Comparison of ENCODE assay signal across 8 cellular contexts in genomic region chr1:236753554-236753953, GRCh38. TPM values are rescaled to one million over a fixed set of nuclear protein-coding genes. Genes with fewer than 3 reads are reported as not detected.
A peak's percentile ranks its signal among the peaks of the same experiment; 100 is the strongest.
DNase-seq lines count a peak whose midpoint lies in the region; ATAC-seq and TF ChIP-seq lines count a peak whose summit lies in the region.

No MANE protein-coding gene starts in this region.

- H3K27ac ChIP-seq in osteoblast (ENCODE audit: low read depth, low read length) = no peak overlapping the region
- H3K27ac ChIP-seq in stomach = no peak overlapping the region

- intact Hi-C loops in stomach (cut with DNase I; ENCODE audit: low total_unique reads) = loop anchor here (10.0 kb wide), 1 partner anchor 811 kb away; no protein-coding TSS in a partner anchor

- H3K4me1 ChIP-seq in osteoblast (ENCODE audit: insufficient read depth, low read length) = no peaks in the 10 kb centered on the region
- H3K4me1 ChIP-seq in stomach = peaks cover 0 to 13% (median 0%) of the 10 kb centered on the region in 4 donors

- no peaks in the 10 kb centered on the region for H3K79me2 ChIP-seq in osteoblast (ENCODE audit: insufficient read depth, low read length)

- H3K4me2 ChIP-seq in osteoblast (ENCODE audit: insufficient read depth, low read length) = no peak overlapping the region

- peak; percentile 14; the same call in 1 of the 2 replicates for TF ChIP-seq CTCF in GM12874 (IDR thresholded peaks at IDR 0.05; ENCODE audit: insufficient read depth, low read depth, low read length)
- peak; percentile 28 for TF ChIP-seq CTCF in osteoblast (IDR thresholded peaks at IDR 0.05; ENCODE audit: extremely low read depth, low read depth, low read length)
- TF ChIP-seq CTCF in stomach (IDR thresholded peaks at IDR 0.05) = no peak

- no peak for ATAC-seq in HG02571 (IDR thresholded peaks at IDR 0.05; ENCODE audit: unreplicated experiment)
- ATAC-seq in HG03342 (IDR thresholded peaks at IDR 0.05; ENCODE audit: unreplicated experiment) = no peak

- peak; percentile 9 for DNase-seq in NCI-H2171 (lab: John Stamatoyannopoulos, UW)
- peak; percentile 23 for DNase-seq in dermis blood vessel endothelial cell
- no peak for DNase-seq in osteoblast (ENCODE audit: insufficient read length, low spot score, missing footprints)
- no peak for DNase-seq in GM19240 (ENCODE audit: insufficient read length, low spot score)
- DNase-seq in stomach = no peak

- no peak for TF ChIP-seq POLR2A in stomach (IDR thresholded peaks at IDR 0.05)

- H3K36me3 ChIP-seq in osteoblast (ENCODE audit: insufficient read depth, low read length) = no peaks in the 10 kb centered on the region
- H3K36me3 ChIP-seq in stomach = peaks cover 0 to 18% (median 5%) of the 10 kb centered on the region in 4 donors

- no peak overlapping the region for H3K4me3 ChIP-seq in osteoblast (ENCODE audit: insufficient read depth, low read length)
- no peak overlapping the region for H3K4me3 ChIP-seq in stomach

- H3K27me3 ChIP-seq in osteoblast (ENCODE audit: insufficient read depth, low read length) = no peaks in the 10 kb centered on the region
- no peaks in the 10 kb centered on the region for H3K27me3 ChIP-seq in stomach

- no peaks in the 10 kb centered on the region for H3K9me3 ChIP-seq in osteoblast (ENCODE audit: low read depth, low read length)
- no peaks in the 10 kb centered on the region for H3K9me3 ChIP-seq in stomach

- 47 to 55% (median 49%) methylated on average over 4 of the region's 4 CpGs for WGBS in stomach, 5 donors

- no peak overlapping the region for H2AFZ ChIP-seq in osteoblast (ENCODE audit: low read length)

- no peaks in the 10 kb centered on the region for H4K20me1 ChIP-seq in osteoblast (ENCODE audit: insufficient read depth, low read length)

- TF ChIP-seq EP300 in stomach (IDR thresholded peaks at IDR 0.05) = no peak

RNA-seq across cellular contexts. Expression of gene MTR, which starts 41.5 kb away (rescaled TPM):
- 34.9 and 42.4 TPM in 2 replicates for total RNA-seq in dermis blood vessel endothelial cell
- total RNA-seq in osteoblast = 28.6 and 30.0 TPM in 2 replicates
- 10 to 100 TPM; 22.2 to 57.3 (median 27.2) TPM for total RNA-seq in stomach
- 1 to 10 TPM; 3.1 to 4.3 (median 3.7) TPM for polyA plus RNA-seq in stomach

Comparison
In these comparisons a context has a peak if more than half of its experiments do, and no peak if none do; other contexts are left out.
1. CTCF ChIP-seq: peak in GM12874 (single experiment) and osteoblast (single experiment); none in stomach (0 of 7).
2. DNase-seq: peak in NCI-H2171 (single experiment) and dermis blood vessel endothelial cell (single experiment); none in osteoblast (single experiment), GM19240 (single experiment) and stomach (single experiment).